8 cellular contexts compared by ENCODE assay signal in genomic region chr11:8080674-8081590, GRCh38. TPM values are rescaled to one million over a fixed set of nuclear protein-coding genes. Genes with fewer than 3 reads are reported as not detected.
DNase-seq lines count a peak whose midpoint lies in the region; ATAC-seq and TF ChIP-seq lines count a peak whose summit lies in the region.

Gene TUB (plus strand): TSS chr11:8081211. CDS start chr11:8081511, 300 bp downstream.

- H3K4me3 ChIP-seq in duodenal mucosa (ENCODE audit: low read depth in 1 of 2, low read length in 2 of 2): peak within 1 kb of the TSS; percentile 30 to 57
- peak within 1 kb of the TSS; percentile 58 to 81 for H3K4me3 ChIP-seq in mesenchymal stem cell (ENCODE audit: insufficient read depth in 1 of 2, low read depth in 1 of 2, low read length in 2 of 2)
- H3K4me3 ChIP-seq in transverse colon: peak within 1 kb of the TSS; percentile 35 to 49 (median 40)

- H3K36me3 ChIP-seq in duodenal mucosa (ENCODE audit: control insufficient read depth in 1 of 2, insufficient read depth in 2 of 2, low read length in 2 of 2): no peaks in the 10 kb centered on the region
- no peaks in the 10 kb centered on the region for H3K36me3 ChIP-seq in mesenchymal stem cell (ENCODE audit: control insufficient read depth in 1 of 2, insufficient read depth in 2 of 2, low read depth in 1 of 2, low read length in 2 of 2)
- H3K36me3 ChIP-seq in transverse colon: no peaks in the 10 kb centered on the region

- intact Hi-C loops in transverse colon (cut with DNase I; ENCODE audit: low total_unique reads): no loop called here

- H2BK15ac ChIP-seq in mesenchymal stem cell (ENCODE audit: low read depth, poor library complexity, severe bottlenecking): no peak within 1 kb of the TSS

- peak within 1 kb of the TSS; percentile 55 for H2BK120ac ChIP-seq in mesenchymal stem cell (ENCODE audit: low read depth, low read length)

- TF ChIP-seq CTCF in transverse colon (IDR thresholded peaks at IDR 0.05): no peak

- H3K23ac ChIP-seq in mesenchymal stem cell (ENCODE audit: low read length in 2 of 2): peak within 1 kb of the TSS in 1 of 2 experiments; percentile 81

- H4K91ac ChIP-seq in mesenchymal stem cell (ENCODE audit: low read length): no peak within 1 kb of the TSS

- TF ChIP-seq EP300 in transverse colon (IDR thresholded peaks at IDR 0.05; ENCODE audit: low read depth): no peak

- TF ChIP-seq POLR2A in transverse colon (IDR thresholded peaks at IDR 0.05): no peak

- peak within 1 kb of the TSS; percentile 16 to 28 for H3K18ac ChIP-seq in mesenchymal stem cell (ENCODE audit: low read depth in 1 of 2, low read length in 2 of 2)

- H3K9ac ChIP-seq in duodenal mucosa (ENCODE audit: low read depth in 1 of 2, low read length in 2 of 2): no peak within 1 kb of the TSS
- H3K9ac ChIP-seq in mesenchymal stem cell (ENCODE audit: low read length): peak within 1 kb of the TSS; percentile 82

- peak within 1 kb of the TSS in 1 of 2 experiments; percentile 4 for H3K4ac ChIP-seq in mesenchymal stem cell (ENCODE audit: low read depth in 1 of 2, low read length in 2 of 2)

- H3K14ac ChIP-seq in mesenchymal stem cell (ENCODE audit: low read length in 2 of 2): peak within 1 kb of the TSS in 1 of 2 experiments; percentile 5

- H4K8ac ChIP-seq in mesenchymal stem cell (ENCODE audit: low read length): peak within 1 kb of the TSS; percentile 62

- no peak within 1 kb of the TSS for H2BK5ac ChIP-seq in mesenchymal stem cell (ENCODE audit: low read depth, low read length, poor library complexity, severe bottlenecking)

- peak within 1 kb of the TSS; percentile 81 for H3K4me2 ChIP-seq in mesenchymal stem cell (ENCODE audit: low read length, poor library complexity, severe bottlenecking)

- under 1% methylated on average over 59 of the region's 104 CpGs for WGBS in mesenchymal stem cell
- 3% methylated on average over 27 of the region's 104 CpGs; no CpG with 5 or more reads in 1 of the 2 donors for WGBS in transverse colon (ENCODE audit: low coverage in 1 of 2), 2 donors

- H3K9me3 ChIP-seq in duodenal mucosa (ENCODE audit: control insufficient read depth in 1 of 2, low read length in 2 of 2) (no peaks in the 10 kb centered on the region), mesenchymal stem cell (ENCODE audit: control insufficient read depth, low read length) (no peaks in the 10 kb centered on the region), transverse colon (no peaks in the 10 kb centered on the region)

- no peak within 1 kb of the TSS for H2BK12ac ChIP-seq in mesenchymal stem cell (ENCODE audit: low read length in 2 of 2)

- DNase-seq in GM03348 (ENCODE audit: low spot score) (peak; percentile 87), NCI-H69 (lab: John Stamatoyannopoulos, UW) (peak; percentile 81), mesenchymal stem cell (peak; percentile 20), transverse colon (no peak), NOMO-1 treated with DMSO at 0.1 percent for 48 hours (lab: John Stamatoyannopoulos, UW; ENCODE audit: unreplicated experiment) (no peak)
- no peak for DNase-seq in activated CD8-positive, alpha-beta memory T cell treated with anti-CD3 and anti-CD28 coated beads, Interleukin-2, amount 50 U/mL, for 4 hours

- H2AFZ ChIP-seq in mesenchymal stem cell (ENCODE audit: low read depth, low read length): peak within 1 kb of the TSS; percentile 66

- in situ Hi-C loops in transverse colon (cut with MboI; ENCODE audit: low pct_ligation_motif_present in 1 of 4, low pct_unique_long_range_greater_than_20kb in 1 of 4, low sequenced_read_pairs in 3 of 4): loop anchor here in 1 of 4 donors (25.0 kb wide), 1 partner anchor 194 kb away; no protein-coding TSS in a partner anchor

- H3K79me1 ChIP-seq in mesenchymal stem cell (replicated peaks; ENCODE audit: low read length, poor library complexity, severe bottlenecking): no peaks in the 10 kb centered on the region

- no peak for ATAC-seq in GM18870 (IDR thresholded peaks at IDR 0.05; ENCODE audit: unreplicated experiment)

- H3K27me3 ChIP-seq in duodenal mucosa (ENCODE audit: control insufficient read depth in 1 of 2, insufficient read depth in 2 of 2, low read length in 2 of 2): peaks cover 17 to 25% of the 10 kb centered on the region in 2 donors
- peaks cover 0 to 85% of the 10 kb centered on the region in 2 experiments for H3K27me3 ChIP-seq in mesenchymal stem cell (ENCODE audit: control insufficient read depth in 1 of 2, insufficient read depth in 1 of 2, low read length in 2 of 2)
- peaks cover 30% of the 10 kb centered on the region for H3K27me3 ChIP-seq in transverse colon

- H3K4me1 ChIP-seq in duodenal mucosa (ENCODE audit: control insufficient read depth in 1 of 2, insufficient read depth in 2 of 2, low read length in 2 of 2): peaks cover 0 to 8% of the 10 kb centered on the region in 2 donors
- peaks cover 12% of the 10 kb centered on the region for H3K4me1 ChIP-seq in mesenchymal stem cell (ENCODE audit: control insufficient read depth, insufficient read depth, low read depth, low read length)
- peaks cover 0 to 8% (median 1%) of the 10 kb centered on the region in 4 donors for H3K4me1 ChIP-seq in transverse colon

- H3K27ac ChIP-seq in duodenal mucosa (ENCODE audit: low read depth, low read length) (no peak within 1 kb of the TSS), mesenchymal stem cell (ENCODE audit: low read length, poor library complexity, severe bottlenecking) (no peak within 1 kb of the TSS), transverse colon (peak within 1 kb of the TSS in 1 of 4 donors; percentile 55)

- no peak within 1 kb of the TSS for H2AK5ac ChIP-seq in mesenchymal stem cell (ENCODE audit: low read length, severe bottlenecking)

RNA-seq across cellular contexts. Expression of gene TUB, which starts in this region (rescaled TPM):
- 1.9 TPM for polyA plus RNA-seq in mesenchymal stem cell (2013, experiment 1 of 2)
- polyA plus RNA-seq in mesenchymal stem cell (2013, experiment 2 of 2): 1.9 TPM
- 1 to 10 TPM in 3 of 4 donors, under 1 TPM in 1; 1.00 to 7.1 (median 2.6) TPM for total RNA-seq in transverse colon

Comparison
In these comparisons a context has a peak if more than half of its experiments do, and no peak if none do; other contexts are left out.
1. DNase-seq: peak in GM03348 (single experiment), NCI-H69 (single experiment) and mesenchymal stem cell (single experiment); none in transverse colon (single experiment), NOMO-1 treated with DMSO at 0.1 percent for 48 hours (single experiment) and activated CD8-positive, alpha-beta memory T cell treated with anti-CD3 and anti-CD28 coated beads, Interleukin-2, amount 50 U/mL, for 4 hours (single experiment).
2. Peak in every context shown above with its lines, with median percentiles within 50 percentile points of each other: H3K4me3 ChIP-seq.